In genomic region chr3:94234177-94234788, GRCh38 we compare ENCODE assay signal across 8 cellular contexts.
DNase-seq lines count a peak whose midpoint lies in the region; FAIRE-seq and TF ChIP-seq lines count a peak whose summit lies in the region.

No MANE protein-coding gene starts in this region.

- no peak overlapping the region for H2AFZ ChIP-seq in osteoblast (ENCODE audit: low read length)

- no peaks in the 10 kb centered on the region for H3K4me1 ChIP-seq in osteoblast (ENCODE audit: insufficient read depth, low read length)

- no peaks in the 10 kb centered on the region for H3K36me3 ChIP-seq in osteoblast (ENCODE audit: insufficient read depth, low read length)

- no peaks in the 10 kb centered on the region for H3K27me3 ChIP-seq in osteoblast (ENCODE audit: insufficient read depth, low read length)

- H4K20me1 ChIP-seq in osteoblast (ENCODE audit: insufficient read depth, low read length) = no peaks in the 10 kb centered on the region

- no peaks in the 10 kb centered on the region for H3K9me3 ChIP-seq in osteoblast (ENCODE audit: low read depth, low read length)

- no peak overlapping the region for H3K4me2 ChIP-seq in osteoblast (ENCODE audit: insufficient read depth, low read length)

- peak; percentile 91 for FAIRE-seq in endometrium (lab: Jason Lieb, UNC)

- no peak overlapping the region for H3K27ac ChIP-seq in osteoblast (ENCODE audit: low read depth, low read length)

- H3K4me3 ChIP-seq in osteoblast (ENCODE audit: insufficient read depth, low read length) = no peak overlapping the region

- H3K79me2 ChIP-seq in osteoblast (ENCODE audit: insufficient read depth, low read length) = no peaks in the 10 kb centered on the region

- CTCF ChIA-PET in HEK293T (lab: Yijun Ruan, JAX) = interaction anchor here (0.5 to 1.5 kb wide), 7 partner anchors 12 to 1169 kb away, joined by 3 to 12 read pairs (median 4); no protein-coding TSS in a partner anchor

- POLR2A ChIA-PET in HEK293T (lab: Yijun Ruan, JAX) = no interaction called here

- DNase-seq in NCI-H2227 treated with DMSO at 0.1 percent for 48 hours (lab: John Stamatoyannopoulos, UW) = peak; percentile 0
- no peak for DNase-seq in NCI-H2227 (lab: John Stamatoyannopoulos, UW; ENCODE audit: unreplicated experiment)
- DNase-seq in HEK293T (ENCODE audit: extremely low spot score) = peak; percentile 60
- DNase-seq in NCI-H82 (lab: John Stamatoyannopoulos, UW) = peak; percentile 75
- peak; percentile 1 for DNase-seq in osteoblast (ENCODE audit: insufficient read length, low spot score, missing footprints)
- DNase-seq in ecto neural progenitor cell (ENCODE audit: low spot score) = no peak
- DNase-seq in DMS79 treated with DMSO at 0.1 percent for 48 hours (lab: John Stamatoyannopoulos, UW) = no peak

- TF ChIP-seq CTCF in osteoblast (IDR thresholded peaks at IDR 0.05; ENCODE audit: extremely low read depth, low read depth, low read length) = peak; percentile 81

TF ChIP-seq in HEK293T, 16 proteins besides CTCF, POLR2A, EP300 and RAD21:
- no peak for TF ChIP-seq TARDBP (IDR thresholded peaks at IDR 0.05)
- TF ChIP-seq SP1 (IDR thresholded peaks at IDR 0.05) = no peak
- TF ChIP-seq CTBP1 (IDR thresholded peaks at IDR 0.05; ENCODE audit: borderline replicate concordance) = no peak
- no peak for TF ChIP-seq NFRKB (IDR thresholded peaks at IDR 0.05)
- TF ChIP-seq BHLHE40 (IDR thresholded peaks at IDR 0.05; ENCODE audit: borderline replicate concordance) = no peak
- no peak for TF ChIP-seq FOXK2 (IDR thresholded peaks at IDR 0.05)
- TF ChIP-seq SUZ12 (IDR thresholded peaks at IDR 0.05) = no peak
- TF ChIP-seq FOXM1 (IDR thresholded peaks at IDR 0.05; ENCODE audit: borderline replicate concordance) = no peak
- TF ChIP-seq ELF4 (IDR thresholded peaks at IDR 0.05) = no peak
- no peak for TF ChIP-seq HDGF (IDR thresholded peaks at IDR 0.05; ENCODE audit: borderline replicate concordance)
- TF ChIP-seq ZNF384 (IDR thresholded peaks at IDR 0.05) = no peak
- no peak for TF ChIP-seq L3MBTL2 (conservative IDR thresholded peaks at IDR 0.05)
- no peak for TF ChIP-seq PKNOX1 (IDR thresholded peaks at IDR 0.05)
- no peak for TF ChIP-seq ARNT (IDR thresholded peaks at IDR 0.05)
- TF ChIP-seq FOXA1 (IDR thresholded peaks at IDR 0.05) = no peak
- TF ChIP-seq LEF1 (IDR thresholded peaks at IDR 0.05; ENCODE audit: borderline replicate concordance) = no peak

Comparison
In these comparisons a context has a peak if more than half of its experiments do, and no peak if none do; other contexts are left out.
1. DNase-seq: peak in NCI-H2227 treated with DMSO at 0.1 percent for 48 hours (single experiment), HEK293T (single experiment), NCI-H82 (single experiment) and osteoblast (single experiment); none in NCI-H2227 (single experiment), ecto neural progenitor cell (single experiment) and DMS79 treated with DMSO at 0.1 percent for 48 hours (single experiment).